Comparison of ENCODE assay signal across 1 cellular context in the genomic region with DNA sequence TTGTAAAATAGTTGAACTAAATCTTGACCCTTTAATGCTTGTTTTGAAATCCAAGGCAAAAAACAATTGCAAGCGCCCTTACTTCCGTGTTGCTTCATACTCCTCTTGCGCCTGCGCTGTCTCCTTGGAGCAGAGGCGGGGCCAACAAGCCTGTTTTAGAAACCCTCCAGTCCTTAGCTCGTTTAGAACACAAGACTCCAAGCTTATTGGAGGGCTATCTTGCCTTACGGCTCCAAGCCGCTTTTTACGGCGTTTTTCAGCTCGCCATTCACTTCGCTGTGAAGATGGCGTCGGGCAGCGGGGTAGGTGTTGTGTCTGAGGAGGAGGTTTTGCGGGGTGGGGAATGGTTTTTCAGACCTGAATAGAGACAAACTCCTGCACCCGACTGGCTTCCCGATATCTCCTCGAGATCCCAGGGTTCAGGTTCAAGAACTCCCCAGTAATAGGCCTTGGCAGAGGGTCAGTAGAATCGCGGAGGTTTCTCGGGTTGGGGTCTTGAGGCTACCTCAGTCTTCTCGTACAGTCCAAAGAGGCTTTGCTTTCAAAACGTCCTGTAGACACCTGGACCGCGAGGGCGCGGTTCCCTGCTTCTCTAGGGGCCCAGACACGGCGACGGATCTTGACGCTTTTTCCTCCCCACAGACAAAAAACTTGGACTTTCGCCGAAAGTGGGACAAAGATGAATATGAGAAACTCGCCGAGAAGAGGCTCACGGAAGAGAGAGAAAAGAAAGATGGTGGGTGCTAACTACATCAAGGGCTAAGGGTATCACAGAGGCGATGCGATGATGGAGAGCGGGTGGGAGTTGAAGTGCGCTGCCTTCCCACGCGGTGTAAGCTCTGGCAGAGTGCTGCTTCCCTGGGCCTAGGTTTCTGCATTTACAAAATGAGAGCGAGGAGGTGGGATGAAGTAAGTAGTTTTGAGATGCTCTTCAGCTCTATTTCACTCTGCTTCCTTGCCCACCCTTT.
A peak's percentile ranks its signal among the peaks of the same experiment; 100 is the strongest.
TF ChIP-seq lines count a peak whose summit lies in the region.

ZMAT2 (plus strand) TSS at position 271 of the 968 bp plus-strand sequence; CDS start at position 285, 14 bp downstream.

TF ChIP-seq in K562, 482 proteins besides CTCF, POLR2A, EP300 and RAD21 (continued from another document and continues in another):
- TF ChIP-seq, protein P1, sequence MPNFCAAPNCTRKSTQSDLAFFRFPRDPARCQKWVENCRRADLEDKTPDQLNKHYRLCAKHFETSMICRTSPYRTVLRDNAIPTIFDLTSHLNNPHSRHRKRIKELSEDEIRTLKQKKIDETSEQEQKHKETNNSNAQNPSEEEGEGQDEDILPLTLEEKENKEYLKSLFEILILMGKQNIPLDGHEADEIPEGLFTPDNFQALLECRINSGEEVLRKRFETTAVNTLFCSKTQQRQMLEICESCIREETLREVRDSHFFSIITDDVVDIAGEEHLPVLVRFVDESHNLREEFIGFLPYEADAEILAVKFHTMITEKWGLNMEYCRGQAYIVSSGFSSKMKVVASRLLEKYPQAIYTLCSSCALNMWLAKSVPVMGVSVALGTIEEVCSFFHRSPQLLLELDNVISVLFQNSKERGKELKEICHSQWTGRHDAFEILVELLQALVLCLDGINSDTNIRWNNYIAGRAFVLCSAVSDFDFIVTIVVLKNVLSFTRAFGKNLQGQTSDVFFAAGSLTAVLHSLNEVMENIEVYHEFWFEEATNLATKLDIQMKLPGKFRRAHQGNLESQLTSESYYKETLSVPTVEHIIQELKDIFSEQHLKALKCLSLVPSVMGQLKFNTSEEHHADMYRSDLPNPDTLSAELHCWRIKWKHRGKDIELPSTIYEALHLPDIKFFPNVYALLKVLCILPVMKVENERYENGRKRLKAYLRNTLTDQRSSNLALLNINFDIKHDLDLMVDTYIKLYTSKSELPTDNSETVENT (CRISPR knock-in tag; IDR thresholded peaks at IDR 0.05): no peak
- TF ChIP-seq, protein P2, sequence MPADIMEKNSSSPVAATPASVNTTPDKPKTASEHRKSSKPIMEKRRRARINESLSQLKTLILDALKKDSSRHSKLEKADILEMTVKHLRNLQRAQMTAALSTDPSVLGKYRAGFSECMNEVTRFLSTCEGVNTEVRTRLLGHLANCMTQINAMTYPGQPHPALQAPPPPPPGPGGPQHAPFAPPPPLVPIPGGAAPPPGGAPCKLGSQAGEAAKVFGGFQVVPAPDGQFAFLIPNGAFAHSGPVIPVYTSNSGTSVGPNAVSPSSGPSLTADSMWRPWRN (IDR thresholded peaks at IDR 0.05; ENCODE audit: low read depth): peak; percentile 8; the same call in 1 of the 2 replicates
- TF ChIP-seq POLR2AphosphoS2 (IDR thresholded peaks at IDR 0.05; ENCODE audit: low read length) (peak; percentile 93), YBX1 (IDR thresholded peaks at IDR 0.05) (no peak), ZNF217 (CRISPR knock-in tag; IDR thresholded peaks at IDR 0.05) (no peak), CCNT2 (IDR thresholded peaks at IDR 0.05; ENCODE audit: borderline replicate concordance, extremely low read depth, insufficient read length, low read depth, low read length) (no peak), HDAC6 (IDR thresholded peaks at IDR 0.05; ENCODE audit: low read depth, low read length) (no peak), FOXA3 (CRISPR knock-in tag; conservative IDR thresholded peaks at IDR 0.05 in 1 of 2, IDR thresholded peaks at IDR 0.05 in 1 of 2) (peak in 1 of 2 experiments; percentile 42; a peak in 1 of 4 replicates), FOSL1 (tag; conservative IDR thresholded peaks at IDR 0.05) (0 out of 2 replicates have a peak, but pooled peaks have one; percentile 22), SIX5 (IDR thresholded peaks at IDR 0.05; ENCODE audit: borderline replicate concordance in 1 of 2, insufficient read depth in 1 of 2, low read depth in 1 of 2, low read length in 2 of 2) (peak; percentile 43 to 49; a peak in 2 of 4 replicates), ZNF609 (CRISPR knock-in tag; IDR thresholded peaks at IDR 0.05; ENCODE audit: borderline replicate concordance) (no peak), ZNF3 (CRISPR knock-in tag; IDR thresholded peaks at IDR 0.05) (no peak), CREM (IDR thresholded peaks at IDR 0.05; ENCODE audit: low read depth) (peak; percentile 75), HNRNPH1 (optimal IDR thresholded peaks at IDR 0.05; ENCODE audit: low read depth, low read length) (no peak), KDM1A (IDR thresholded peaks at IDR 0.05) (no peak), MTA2 (IDR thresholded peaks at IDR 0.05; ENCODE audit: low read depth) (no peak), ZNF436 (CRISPR knock-in tag; IDR thresholded peaks at IDR 0.05) (0 out of 2 replicates have a peak, but pooled peaks have one; percentile 6), ZNF589 (CRISPR knock-in tag; IDR thresholded peaks at IDR 0.05; ENCODE audit: low read depth) (no peak), MBD2 (IDR thresholded peaks at IDR 0.05; ENCODE audit: borderline replicate concordance, low read depth) (peak; percentile 97), EWSR1 (IDR thresholded peaks at IDR 0.05; ENCODE audit: borderline replicate concordance, low read depth, partially characterized antibody) (no peak), ELF1 (tag; IDR thresholded peaks at IDR 0.05) (peak; percentile 97), OTX1 (CRISPR knock-in tag; IDR thresholded peaks at IDR 0.05) (0 out of 2 replicates have a peak, but pooled peaks have one; percentile 22)
- TF ChIP-seq, protein P3, sequence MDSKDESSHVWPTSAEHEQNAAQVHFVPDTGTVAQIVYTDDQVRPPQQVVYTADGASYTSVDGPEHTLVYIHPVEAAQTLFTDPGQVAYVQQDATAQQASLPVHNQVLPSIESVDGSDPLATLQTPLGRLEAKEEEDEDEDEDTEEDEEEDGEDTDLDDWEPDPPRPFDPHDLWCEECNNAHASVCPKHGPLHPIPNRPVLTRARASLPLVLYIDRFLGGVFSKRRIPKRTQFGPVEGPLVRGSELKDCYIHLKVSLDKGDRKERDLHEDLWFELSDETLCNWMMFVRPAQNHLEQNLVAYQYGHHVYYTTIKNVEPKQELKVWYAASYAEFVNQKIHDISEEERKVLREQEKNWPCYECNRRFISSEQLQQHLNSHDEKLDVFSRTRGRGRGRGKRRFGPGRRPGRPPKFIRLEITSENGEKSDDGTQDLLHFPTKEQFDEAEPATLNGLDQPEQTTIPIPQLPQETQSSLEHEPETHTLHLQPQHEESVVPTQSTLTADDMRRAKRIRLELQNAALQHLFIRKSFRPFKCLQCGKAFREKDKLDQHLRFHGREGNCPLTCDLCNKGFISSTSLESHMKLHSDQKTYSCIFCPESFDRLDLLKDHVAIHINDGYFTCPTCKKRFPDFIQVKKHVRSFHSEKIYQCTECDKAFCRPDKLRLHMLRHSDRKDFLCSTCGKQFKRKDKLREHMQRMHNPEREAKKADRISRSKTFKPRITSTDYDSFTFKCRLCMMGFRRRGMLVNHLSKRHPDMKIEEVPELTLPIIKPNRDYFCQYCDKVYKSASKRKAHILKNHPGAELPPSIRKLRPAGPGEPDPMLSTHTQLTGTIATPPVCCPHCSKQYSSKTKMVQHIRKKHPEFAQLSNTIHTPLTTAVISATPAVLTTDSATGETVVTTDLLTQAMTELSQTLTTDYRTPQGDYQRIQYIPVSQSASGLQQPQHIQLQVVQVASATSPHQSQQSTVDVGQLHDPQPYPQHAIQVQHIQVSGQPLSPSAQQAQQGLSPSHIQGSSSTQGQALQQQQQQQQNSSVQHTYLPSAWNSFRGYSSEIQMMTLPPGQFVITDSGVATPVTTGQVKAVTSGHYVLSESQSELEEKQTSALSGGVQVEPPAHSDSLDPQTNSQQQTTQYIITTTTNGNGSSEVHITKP (IDR thresholded peaks at IDR 0.05; ENCODE audit: partially characterized antibody): peak; percentile 8
- TF ChIP-seq, protein P4, sequence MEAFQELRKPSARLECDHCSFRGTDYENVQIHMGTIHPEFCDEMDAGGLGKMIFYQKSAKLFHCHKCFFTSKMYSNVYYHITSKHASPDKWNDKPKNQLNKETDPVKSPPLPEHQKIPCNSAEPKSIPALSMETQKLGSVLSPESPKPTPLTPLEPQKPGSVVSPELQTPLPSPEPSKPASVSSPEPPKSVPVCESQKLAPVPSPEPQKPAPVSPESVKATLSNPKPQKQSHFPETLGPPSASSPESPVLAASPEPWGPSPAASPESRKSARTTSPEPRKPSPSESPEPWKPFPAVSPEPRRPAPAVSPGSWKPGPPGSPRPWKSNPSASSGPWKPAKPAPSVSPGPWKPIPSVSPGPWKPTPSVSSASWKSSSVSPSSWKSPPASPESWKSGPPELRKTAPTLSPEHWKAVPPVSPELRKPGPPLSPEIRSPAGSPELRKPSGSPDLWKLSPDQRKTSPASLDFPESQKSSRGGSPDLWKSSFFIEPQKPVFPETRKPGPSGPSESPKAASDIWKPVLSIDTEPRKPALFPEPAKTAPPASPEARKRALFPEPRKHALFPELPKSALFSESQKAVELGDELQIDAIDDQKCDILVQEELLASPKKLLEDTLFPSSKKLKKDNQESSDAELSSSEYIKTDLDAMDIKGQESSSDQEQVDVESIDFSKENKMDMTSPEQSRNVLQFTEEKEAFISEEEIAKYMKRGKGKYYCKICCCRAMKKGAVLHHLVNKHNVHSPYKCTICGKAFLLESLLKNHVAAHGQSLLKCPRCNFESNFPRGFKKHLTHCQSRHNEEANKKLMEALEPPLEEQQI (IDR thresholded peaks at IDR 0.05): 0 out of 2 replicates have a peak, but pooled peaks have one; percentile 13
- TF ChIP-seq, protein P5, sequence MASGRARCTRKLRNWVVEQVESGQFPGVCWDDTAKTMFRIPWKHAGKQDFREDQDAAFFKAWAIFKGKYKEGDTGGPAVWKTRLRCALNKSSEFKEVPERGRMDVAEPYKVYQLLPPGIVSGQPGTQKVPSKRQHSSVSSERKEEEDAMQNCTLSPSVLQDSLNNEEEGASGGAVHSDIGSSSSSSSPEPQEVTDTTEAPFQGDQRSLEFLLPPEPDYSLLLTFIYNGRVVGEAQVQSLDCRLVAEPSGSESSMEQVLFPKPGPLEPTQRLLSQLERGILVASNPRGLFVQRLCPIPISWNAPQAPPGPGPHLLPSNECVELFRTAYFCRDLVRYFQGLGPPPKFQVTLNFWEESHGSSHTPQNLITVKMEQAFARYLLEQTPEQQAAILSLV (tag; IDR thresholded peaks at IDR 0.05): no peak
- TF ChIP-seq, protein P6, sequence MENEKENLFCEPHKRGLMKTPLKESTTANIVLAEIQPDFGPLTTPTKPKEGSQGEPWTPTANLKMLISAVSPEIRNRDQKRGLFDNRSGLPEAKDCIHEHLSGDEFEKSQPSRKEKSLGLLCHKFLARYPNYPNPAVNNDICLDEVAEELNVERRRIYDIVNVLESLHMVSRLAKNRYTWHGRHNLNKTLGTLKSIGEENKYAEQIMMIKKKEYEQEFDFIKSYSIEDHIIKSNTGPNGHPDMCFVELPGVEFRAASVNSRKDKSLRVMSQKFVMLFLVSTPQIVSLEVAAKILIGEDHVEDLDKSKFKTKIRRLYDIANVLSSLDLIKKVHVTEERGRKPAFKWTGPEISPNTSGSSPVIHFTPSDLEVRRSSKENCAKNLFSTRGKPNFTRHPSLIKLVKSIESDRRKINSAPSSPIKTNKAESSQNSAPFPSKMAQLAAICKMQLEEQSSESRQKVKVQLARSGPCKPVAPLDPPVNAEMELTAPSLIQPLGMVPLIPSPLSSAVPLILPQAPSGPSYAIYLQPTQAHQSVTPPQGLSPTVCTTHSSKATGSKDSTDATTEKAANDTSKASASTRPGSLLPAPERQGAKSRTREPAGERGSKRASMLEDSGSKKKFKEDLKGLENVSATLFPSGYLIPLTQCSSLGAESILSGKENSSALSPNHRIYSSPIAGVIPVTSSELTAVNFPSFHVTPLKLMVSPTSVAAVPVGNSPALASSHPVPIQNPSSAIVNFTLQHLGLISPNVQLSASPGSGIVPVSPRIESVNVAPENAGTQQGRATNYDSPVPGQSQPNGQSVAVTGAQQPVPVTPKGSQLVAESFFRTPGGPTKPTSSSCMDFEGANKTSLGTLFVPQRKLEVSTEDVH (IDR thresholded peaks at IDR 0.05; ENCODE audit: low read depth, partially characterized antibody): peak; percentile 97
